In the genomic region with DNA sequence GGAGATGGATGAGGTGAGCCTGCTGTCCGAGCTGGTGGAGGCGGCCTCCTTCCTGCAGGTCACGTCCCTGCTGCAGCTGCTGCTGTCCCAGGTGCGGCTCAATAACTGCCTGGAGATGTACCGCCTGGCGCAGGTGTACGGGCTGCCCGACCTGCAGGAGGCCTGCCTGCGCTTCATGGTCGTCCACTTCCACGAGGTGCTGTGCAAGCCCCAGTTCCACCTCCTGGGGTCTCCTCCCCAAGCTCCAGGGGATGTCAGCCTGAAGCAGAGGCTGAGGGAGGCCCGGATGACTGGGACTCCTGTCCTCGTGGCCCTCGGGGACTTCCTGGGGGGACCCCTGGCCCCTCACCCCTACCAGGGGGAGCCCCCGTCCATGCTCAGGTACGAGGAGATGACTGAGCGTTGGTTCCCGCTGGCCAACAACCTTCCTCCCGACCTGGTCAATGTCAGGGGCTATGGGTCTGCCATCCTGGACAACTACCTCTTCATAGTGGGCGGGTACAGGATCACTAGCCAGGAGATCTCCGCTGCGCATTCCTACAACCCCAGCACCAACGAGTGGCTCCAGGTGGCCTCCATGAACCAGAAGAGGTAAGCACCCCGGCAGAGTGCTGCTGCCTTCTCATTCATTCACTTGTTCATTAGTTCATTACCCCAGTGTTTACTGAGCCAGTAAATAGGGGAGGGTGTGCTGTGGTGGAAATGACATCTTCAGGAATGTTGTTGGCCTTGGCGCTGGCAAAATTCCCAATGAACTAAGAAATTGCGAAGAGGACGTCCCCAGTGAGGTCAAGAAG, we compare ENCODE assay signal across 8 cellular contexts. TPM values are rescaled to one million over a fixed set of nuclear protein-coding genes. Genes with fewer than 3 reads are reported as not detected.
A peak's percentile ranks its signal among the peaks of the same experiment; 100 is the strongest.
DNase-seq lines count a peak whose midpoint lies in the region; ATAC-seq and TF ChIP-seq lines count a peak whose summit lies in the region.

No MANE protein-coding gene starts in this region.

- peak overlapping the region; percentile 77 for H3K4ac ChIP-seq in mesenchymal stem cell (ENCODE audit: low read depth in 1 of 2, low read length in 2 of 2)

- H3K36me3 ChIP-seq in mesenchymal stem cell (ENCODE audit: control insufficient read depth in 1 of 2, insufficient read depth in 2 of 2, low read depth in 1 of 2, low read length in 2 of 2) (peaks cover 0 to 9% of the 10 kb centered on the region in 2 experiments), testis (ENCODE audit: low read depth, missing control alignments) (no peaks in the 10 kb centered on the region)

- peak overlapping the region; percentile 95 for H4K91ac ChIP-seq in mesenchymal stem cell (ENCODE audit: low read length)

- H3K14ac ChIP-seq in mesenchymal stem cell (ENCODE audit: low read length in 2 of 2) = peak overlapping the region in 1 of 2 experiments; percentile 100

- peak overlapping the region; percentile 99 for H4K8ac ChIP-seq in mesenchymal stem cell (ENCODE audit: low read length)

- H2BK15ac ChIP-seq in mesenchymal stem cell (ENCODE audit: low read depth, poor library complexity, severe bottlenecking) = peak overlapping the region; percentile 65

- H3K9ac ChIP-seq in mesenchymal stem cell (ENCODE audit: low read length) = peak overlapping the region; percentile 90

- no peak overlapping the region for H2BK120ac ChIP-seq in mesenchymal stem cell (ENCODE audit: low read depth, low read length)

- H3K4me1 ChIP-seq in mesenchymal stem cell (ENCODE audit: control insufficient read depth, insufficient read depth, low read depth, low read length) (peaks cover 11% of the 10 kb centered on the region), testis (peaks cover 11% of the 10 kb centered on the region)

- no peak overlapping the region for H2AK5ac ChIP-seq in mesenchymal stem cell (ENCODE audit: low read length, severe bottlenecking)

- H3K4me3 ChIP-seq in coronary artery (peak overlapping the region; percentile 81), mesenchymal stem cell (ENCODE audit: insufficient read depth in 1 of 2, low read depth in 1 of 2, low read length in 2 of 2) (peak overlapping the region; percentile 82 to 96), testis (peak overlapping the region; percentile 87 to 92)

- peak; percentile 32 for ATAC-seq in GM21529 (IDR thresholded peaks at IDR 0.05; ENCODE audit: unreplicated experiment)

- peak overlapping the region; percentile 83 for H2AFZ ChIP-seq in mesenchymal stem cell (ENCODE audit: low read depth, low read length)

- H3K18ac ChIP-seq in mesenchymal stem cell (ENCODE audit: low read depth in 1 of 2, low read length in 2 of 2) = peak overlapping the region; percentile 30 to 99

- H3K23ac ChIP-seq in mesenchymal stem cell (ENCODE audit: low read length in 2 of 2) = peak overlapping the region in 1 of 2 experiments; percentile 98

- in situ Hi-C loops in G401 (cut with HindIII; ENCODE audit: low sequenced_read_pairs) = no loop called here

- TF ChIP-seq CTCF in coronary artery (IDR thresholded peaks at IDR 0.05) (no peak), testis (IDR thresholded peaks at IDR 0.05) (no peak)

- H3K9me3 ChIP-seq in mesenchymal stem cell (ENCODE audit: control insufficient read depth, low read length) = no peaks in the 10 kb centered on the region
- no peaks in the 10 kb centered on the region for H3K9me3 ChIP-seq in testis

- H2BK12ac ChIP-seq in mesenchymal stem cell (ENCODE audit: low read length in 2 of 2) = peak overlapping the region; percentile 78 to 95

- 11% methylated on average over 26 of the region's 27 CpGs for WGBS in mesenchymal stem cell
- 7% methylated on average over 19 to 24 of the region's 27 CpGs for WGBS in testis, 2 donors

- DNase-seq in G401 (ENCODE audit: low spot score) = peak; percentile 34
- peak; percentile 42 for DNase-seq in HuH-7 (ENCODE audit: low spot score)
- peak in 4 of 5 experiments; percentile 8 to 52 (median 12) for DNase-seq in T-helper 2 cell
- peak; percentile 75 for DNase-seq in coronary artery (ENCODE audit: low spot score)
- peak; percentile 59 for DNase-seq in mesenchymal stem cell
- peak; percentile 87 for DNase-seq in testis
- DNase-seq in inferior parietal cortex (ENCODE audit: extremely low spot score) = no peak

- peaks cover 7% of the 10 kb centered on the region for H3K79me1 ChIP-seq in mesenchymal stem cell (replicated peaks; ENCODE audit: low read length, poor library complexity, severe bottlenecking)

- no peak for TF ChIP-seq POLR2A in testis (IDR thresholded peaks at IDR 0.05)

- H3K27me3 ChIP-seq in mesenchymal stem cell (ENCODE audit: control insufficient read depth in 1 of 2, insufficient read depth in 1 of 2, low read length in 2 of 2) = no peaks in the 10 kb centered on the region
- no peaks in the 10 kb centered on the region for H3K27me3 ChIP-seq in testis

- H3K4me2 ChIP-seq in mesenchymal stem cell (ENCODE audit: low read length, poor library complexity, severe bottlenecking) = peak overlapping the region; percentile 89

- H3K27ac ChIP-seq in coronary artery (peak overlapping the region; percentile 75 to 97), mesenchymal stem cell (ENCODE audit: low read length, poor library complexity, severe bottlenecking) (peak overlapping the region; percentile 37), testis (peak overlapping the region; percentile 95)

- intact Hi-C loops in testis (cut with DNase I; ENCODE audit: low total_unique reads) = no loop called here

- H2BK5ac ChIP-seq in mesenchymal stem cell (ENCODE audit: low read depth, low read length, poor library complexity, severe bottlenecking) = peak overlapping the region; percentile 74

RNA-seq across cellular contexts. Expression of a gene that starts 0.8 kb away (rescaled TPM):
- total RNA-seq in G401 (2014; rRNA removed; shearing (Covaris generic)) = not detected in 2 replicates
- polyA plus RNA-seq in mesenchymal stem cell (2013, experiment 1 of 2) = not detected
- not detected for polyA plus RNA-seq in mesenchymal stem cell (2013, experiment 2 of 2)
- 1 to 10 TPM; 3.4 TPM for total RNA-seq in testis
- 1.1 TPM for polyA plus RNA-seq in testis (ENCODE audit: insufficient read depth, low read depth, low replicate concordance)

RNA-seq across cellular contexts. Expression of a gene that starts 0.8 kb away (rescaled TPM):
- total RNA-seq in G401 (2014; rRNA removed; shearing (Covaris generic)) = 6.5 and 15.1 TPM in 2 replicates
- polyA plus RNA-seq in mesenchymal stem cell (2013, experiment 1 of 2) = 9.8 TPM
- polyA plus RNA-seq in mesenchymal stem cell (2013, experiment 2 of 2) = 10.0 TPM
- 10 to 100 TPM; 65.1 to 87.8 TPM for total RNA-seq in testis
- polyA plus RNA-seq in testis (ENCODE audit: insufficient read depth, low read depth, low replicate concordance) = 23.7 TPM

Comparison
In these comparisons a context has a peak if more than half of its experiments do, and no peak if none do; other contexts are left out.
1. H3K27ac ChIP-seq: peak in every context shown above with its lines; median percentile 95 in testis; 86 in coronary artery; 37 in mesenchymal stem cell.